In genomic region chr11:208177-208916, GRCh38 we compare ENCODE assay signal across 8 cellular contexts. TPM values are rescaled to one million over a fixed set of nuclear protein-coding genes. Genes with fewer than 3 reads are reported as not detected.
DNase-seq lines count a peak whose midpoint lies in the region; ATAC-seq, FAIRE-seq and TF ChIP-seq lines count a peak whose summit lies in the region.

No MANE protein-coding gene starts in this region.

- peak overlapping the region; percentile 97 to 98 for H3K9ac ChIP-seq in K562 (ENCODE audit: insufficient read depth in 1 of 2, low read depth in 2 of 2, low read length in 2 of 2)

- H3K9me3 ChIP-seq in K562 (replicated peaks; ENCODE audit: control insufficient read depth, insufficient read depth, low read depth, low read length) (no peaks in the 10 kb centered on the region), iPS DF 6.9 (ENCODE audit: control insufficient read depth, insufficient read depth, low read length) (no peaks in the 10 kb centered on the region), sigmoid colon (no peaks in the 10 kb centered on the region)

- H2AFZ ChIP-seq in K562 (ENCODE audit: low read depth, low read length) = 0 out of 2 replicates have a peak overlapping the region, but pooled peaks have one; percentile 23

- peaks cover 45% of the 10 kb centered on the region for H3K36me3 ChIP-seq in H7 (replicated peaks; ENCODE audit: control insufficient read depth, insufficient read depth, low read length)
- peaks cover 77% of the 10 kb centered on the region for H3K36me3 ChIP-seq in K562 (ENCODE audit: control insufficient read depth, insufficient read depth, low read length)
- H3K36me3 ChIP-seq in iPS DF 6.9 (ENCODE audit: control insufficient read depth, insufficient read depth, low read length) = peaks cover 23% of the 10 kb centered on the region; the same call in 1 of the 2 replicates
- H3K36me3 ChIP-seq in sigmoid colon = peaks cover 23 to 64% (median 35%) of the 10 kb centered on the region in 4 donors

- DNase-seq in DMS153 treated with DMSO at 0.1 percent for 48 hours (lab: John Stamatoyannopoulos, UW; ENCODE audit: unreplicated experiment) (peak; percentile 5), H7 (peak; percentile 96), NCI-H1694 (lab: John Stamatoyannopoulos, UW) (peak; percentile 9), UCSD-AML1 (lab: John Stamatoyannopoulos, UW; ENCODE audit: unreplicated experiment) (peak; percentile 86), K562 (ENCODE audit: extremely low read depth in 1 of 4, low spot score in 3 of 4) (peak; percentile 76 to 91 (median 85)), iPS DF 6.9 (ENCODE audit: low read depth, low spot score) (no peak), sigmoid colon (peak; percentile 90), cerebellar nuclear complex (lab: John Stamatoyannopoulos, UW) (no peak)

- in situ Hi-C loops in K562 (cut with MboI) = no loop called here

- intact Hi-C loops in K562 (cut with micrococcal nuclease) (no loop called here), sigmoid colon (cut with DNase I) (loop anchor here (2.0 to 5.0 kb wide), 5 partner anchors 99 to 299 kb away; partner anchors contain the start of genes IFITM2 and RNH1)

- CTCF ChIA-PET in K562 (lab: Yijun Ruan, JAX; ENCODE audit: low intra/inter-chr PET ratio) = no interaction called here

- H3K27ac ChIP-seq in K562 (ENCODE audit: extremely low read depth, low read depth, low read length) (peak overlapping the region; percentile 93), iPS DF 6.9 (ENCODE audit: low read length) (no peak overlapping the region), sigmoid colon (peak overlapping the region; percentile 96 to 100 (median 98))

- TF ChIP-seq POLR2A in K562 (conservative IDR thresholded peaks at IDR 0.05) (peak; percentile 76), sigmoid colon (IDR thresholded peaks at IDR 0.05) (peak; percentile 79 to 81)

- no TSS peak for BruUV-seq in K562 (replicated peaks; lab: Mats Ljungman, UMichigan)

- peak; percentile 86 for ATAC-seq in K562

- peaks cover 72% of the 10 kb centered on the region for H3K79me2 ChIP-seq in K562 (ENCODE audit: control insufficient read depth, insufficient read depth, low read length)

- WGBS in K562 (ENCODE audit: insufficient coverage, low coverage, missing lambda C conversion rate) = under 1% methylated on average over 41 of the region's 57 CpGs
- WGBS in iPS DF 6.9 (ENCODE audit: insufficient coverage, insufficient read length) = no CpG with 5 or more reads among the region's 57 CpGs
- 0 to 1% methylated on average over 57 of the region's 57 CpGs for WGBS in sigmoid colon, 2 donors

- TF ChIP-seq EP300 in K562 (IDR thresholded peaks at IDR 0.05; ENCODE audit: low read length) = no peak; the same call in 1 of the 2 replicates
- TF ChIP-seq EP300 in sigmoid colon (IDR thresholded peaks at IDR 0.05) = no peak

- peaks cover 10% of the 10 kb centered on the region for H3K9me1 ChIP-seq in K562 (ENCODE audit: control insufficient read depth, insufficient read depth, low read length)

- peaks cover 38% of the 10 kb centered on the region for H4K20me1 ChIP-seq in K562 (replicated peaks; ENCODE audit: control insufficient read depth, insufficient read depth, low read length)

- H3K4me1 ChIP-seq in K562 (replicated peaks in 1 of 2; ENCODE audit: control insufficient read depth in 2 of 2, insufficient read depth in 2 of 2, low read length in 2 of 2) (peaks cover 27 to 58% of the 10 kb centered on the region in 2 experiments; a peak in 4 of 5 replicates), iPS DF 6.9 (ENCODE audit: control insufficient read depth, insufficient read depth, low read length) (peaks cover 3% of the 10 kb centered on the region; the same call in 1 of the 2 replicates), sigmoid colon (peaks cover 0 to 58% (median 47%) of the 10 kb centered on the region in 4 donors)

- POLR2A ChIA-PET in K562 (lab: Yijun Ruan, JAX) = interaction anchor here (0.8 to 3.1 kb wide), 5 partner anchors 9 to 397 kb away, joined by 3 to 63 read pairs (median 3); no protein-coding TSS in a partner anchor

- TF ChIP-seq RAD21 in K562 (CRISPR knock-in tag; conservative IDR thresholded peaks at IDR 0.05 in 1 of 2, IDR thresholded peaks at IDR 0.05 in 1 of 2) = no peak

- no peaks in the 10 kb centered on the region for H3K27me3 ChIP-seq in H7 (ENCODE audit: control insufficient read depth, insufficient read depth, low read length)
- H3K27me3 ChIP-seq in K562 (ENCODE audit: control insufficient read depth in 2 of 2, insufficient read depth in 2 of 2, low read length in 2 of 2) = no peaks in the 10 kb centered on the region; a peak in 1 of 5 replicates
- no peaks in the 10 kb centered on the region for H3K27me3 ChIP-seq in iPS DF 6.9 (ENCODE audit: control insufficient read depth, insufficient read depth, low read length)
- H3K27me3 ChIP-seq in sigmoid colon = no peaks in the 10 kb centered on the region

- H3K4me2 ChIP-seq in K562 (ENCODE audit: insufficient read depth, low read length) = peak overlapping the region; percentile 92

- peak; percentile 46 for FAIRE-seq in K562 (lab: Jason Lieb, UNC)

- TF ChIP-seq CTCF in K562 (IDR thresholded peaks at IDR 0.05 in 2 of 3, conservative IDR thresholded peaks at IDR 0.05 in 1 of 3; ENCODE audit: insufficient read depth in 2 of 3, low read depth in 1 of 3, low read length in 3 of 3) (0 out of 6 replicates have a peak, but pooled peaks of 1 of the 3 experiments have one; percentile 13), sigmoid colon (IDR thresholded peaks at IDR 0.05) (no peak)

- H3K4me3 ChIP-seq in H7 (ENCODE audit: insufficient read depth, low read depth, low read length) (peak overlapping the region; percentile 66), K562 (peak overlapping the region; percentile 96), iPS DF 6.9 (ENCODE audit: low read length) (peak overlapping the region; percentile 91; the same call in 1 of the 2 replicates), sigmoid colon (peak overlapping the region; percentile 85 to 98 (median 90))

RNA-seq across cellular contexts. Expression of gene RIC8A, which starts 0.8 kb away (rescaled TPM):
- total RNA-seq in H7 (2014; rRNA removed; shearing (Covaris generic)) = 103 and 125 TPM in 2 replicates
- 113 and 349 TPM in 2 replicates for total RNA-seq in K562 (2011; cell fraction: chromatin; rRNA removed; ENCODE audit: low replicate concordance)
- total RNA-seq in K562 (2011; cell fraction: nucleolus; rRNA removed) = 221 and 252 TPM in 2 replicates
- 129 and 148 TPM in 2 replicates for total RNA-seq in K562 (2011; cell fraction: nucleoplasm; rRNA removed)
- 92.6 and 135 TPM in 2 replicates for total RNA-seq in K562 (2014; rRNA removed)
- 43.5 and 50.6 TPM in 2 replicates for total RNA-seq in K562 (2014; rRNA removed; fragmentation: Illumina TruSeq; extraction: Trizol)
- 85.8 and 86.3 TPM in 2 replicates for total RNA-seq in K562 (2015; rRNA removed; fragmentation: Illumina TruSeq; extraction: Trizol)
- total RNA-seq in K562 (2021) = 103 and 108 TPM in 2 replicates
- 72.1 and 81.8 TPM in 2 replicates for polyA plus RNA-seq in K562 (2011; rRNA removed)
- polyA plus RNA-seq in K562 (2011; cell fraction: cytosol; rRNA removed) = 86.8 and 148 TPM in 2 replicates
- 298 and 428 TPM in 2 replicates for polyA plus RNA-seq in K562 (2011; cell fraction: nucleus; rRNA removed)
- 79.6 and 101 TPM in 2 replicates for polyA plus RNA-seq in K562 (2012)
- polyA plus RNA-seq in K562 (2014; fragmentation: Illumina TruSeq; extraction: Trizol) = 88.1 and 93.2 TPM in 2 replicates
- 10 to 100 TPM; 10.7 to 13.6 TPM for polyA plus RNA-seq in K562 (2014; fragmentation: Nextera tagmentation; extraction: Ambion mirVana)
- 69.6 and 109 TPM in 2 replicates for polyA plus RNA-seq in K562 (2014; rRNA removed)
- 54.7 and 72.9 TPM in 2 replicates for polyA minus RNA-seq in K562 (2011; rRNA and poly(A)+ RNA removed)
- 45.9 and 91.2 TPM in 2 replicates for polyA minus RNA-seq in K562 (2011; cell fraction: cytosol; rRNA and poly(A)+ RNA removed)
- 83.9 and 102 TPM in 2 replicates for polyA minus RNA-seq in K562 (2011; cell fraction: nucleus; rRNA and poly(A)+ RNA removed)
- 100 to 1,000 TPM in 1 of 4 donors, 10 to 100 TPM in 3; 73.7 to 103 (median 86.8) TPM for total RNA-seq in sigmoid colon
- 10 to 100 TPM; 39.6 to 69.1 (median 47.9) TPM for polyA plus RNA-seq in sigmoid colon

RNA-seq across cellular contexts. Expression of gene BET1L, which starts 1.1 kb away (rescaled TPM):
- total RNA-seq in H7 (2014; rRNA removed; shearing (Covaris generic)) = 21.5 and 23.7 TPM in 2 replicates
- total RNA-seq in K562 (2011; cell fraction: chromatin; rRNA removed; ENCODE audit: low replicate concordance) = 168 and 375 TPM in 2 replicates
- 219 and 250 TPM in 2 replicates for total RNA-seq in K562 (2011; cell fraction: nucleolus; rRNA removed)
- 182 and 198 TPM in 2 replicates for total RNA-seq in K562 (2011; cell fraction: nucleoplasm; rRNA removed)
- total RNA-seq in K562 (2014; rRNA removed) (18.3 and 26.8 TPM in 2 replicates), K562 (2014; rRNA removed; fragmentation: Illumina TruSeq; extraction: Trizol) (12.6 and 18.8 TPM in 2 replicates), K562 (2015; rRNA removed; fragmentation: Illumina TruSeq; extraction: Trizol) (19.9 and 21.3 TPM in 2 replicates), K562 (2021) (55.9 and 59.7 TPM in 2 replicates), sigmoid colon (10 to 100 TPM; 22.8 to 29.6 (median 23.8) TPM)
- polyA plus RNA-seq in K562 (2011; rRNA removed) (69.1 and 111 TPM in 2 replicates), K562 (2014; fragmentation: Illumina TruSeq; extraction: Trizol) (65.3 and 66.3 TPM in 2 replicates), K562 (2014; fragmentation: Nextera tagmentation; extraction: Ambion mirVana) (10 to 100 TPM in 1 of 2 experiments, 1 to 10 TPM in 1; 9.9 to 12.1 TPM), K562 (2014; rRNA removed) (41.1 and 49.5 TPM in 2 replicates), sigmoid colon (10 to 100 TPM; 33.8 to 48.1 (median 39.0) TPM)
- 133 and 146 TPM in 2 replicates for polyA plus RNA-seq in K562 (2011; cell fraction: cytosol; rRNA removed)
- polyA plus RNA-seq in K562 (2011; cell fraction: nucleus; rRNA removed) = 154 and 183 TPM in 2 replicates
- polyA plus RNA-seq in K562 (2012) = 42.7 and 71.4 TPM in 2 replicates
- 80.3 and 82.9 TPM in 2 replicates for polyA minus RNA-seq in K562 (2011; rRNA and poly(A)+ RNA removed)
- 38.7 and 41.0 TPM in 2 replicates for polyA minus RNA-seq in K562 (2011; cell fraction: cytosol; rRNA and poly(A)+ RNA removed)
- 94.4 and 132 TPM in 2 replicates for polyA minus RNA-seq in K562 (2011; cell fraction: nucleus; rRNA and poly(A)+ RNA removed)

RNA-seq across cellular contexts. Expression of gene SCGB1C1, which starts 15.5 kb away (rescaled TPM):
- not detected in 2 replicates for total RNA-seq in H7 (2014; rRNA removed; shearing (Covaris generic))
- not detected in 2 replicates for total RNA-seq in K562 (2011; cell fraction: chromatin; rRNA removed; ENCODE audit: low replicate concordance)
- total RNA-seq in K562 (2011; cell fraction: nucleolus; rRNA removed) = not detected in 2 replicates
- total RNA-seq in K562 (2011; cell fraction: nucleoplasm; rRNA removed) = not detected in 2 replicates
- not detected in 2 replicates for total RNA-seq in K562 (2014; rRNA removed)
- not detected in 2 replicates for total RNA-seq in K562 (2014; rRNA removed; fragmentation: Illumina TruSeq; extraction: Trizol)
- total RNA-seq in K562 (2015; rRNA removed; fragmentation: Illumina TruSeq; extraction: Trizol) = not detected in 2 replicates
- not detected in 2 replicates for total RNA-seq in K562 (2021)
- polyA plus RNA-seq in K562 (2011; rRNA removed) = not detected in 2 replicates
- polyA plus RNA-seq in K562 (2011; cell fraction: cytosol; rRNA removed) = not detected in 2 replicates
- polyA plus RNA-seq in K562 (2011; cell fraction: nucleus; rRNA removed) = not detected in 2 replicates
- not detected in 2 replicates for polyA plus RNA-seq in K562 (2012)
- not detected in 2 replicates for polyA plus RNA-seq in K562 (2014; fragmentation: Illumina TruSeq; extraction: Trizol)
- not detected for polyA plus RNA-seq in K562 (2014; fragmentation: Nextera tagmentation; extraction: Ambion mirVana)
- not detected in 2 replicates for polyA plus RNA-seq in K562 (2014; rRNA removed)
- polyA minus RNA-seq in K562 (2011; rRNA and poly(A)+ RNA removed) = not detected in 2 replicates
- not detected in 2 replicates for polyA minus RNA-seq in K562 (2011; cell fraction: cytosol; rRNA and poly(A)+ RNA removed)
- polyA minus RNA-seq in K562 (2011; cell fraction: nucleus; rRNA and poly(A)+ RNA removed) = not detected in 2 replicates
- not detected for total RNA-seq in sigmoid colon
- not detected for polyA plus RNA-seq in sigmoid colon

RNA-seq across cellular contexts. Expression of gene SIRT3, which starts 27.8 kb away (rescaled TPM):
- 10.7 and 12.3 TPM in 2 replicates for total RNA-seq in H7 (2014; rRNA removed; shearing (Covaris generic))
- 63.3 and 67.6 TPM in 2 replicates for total RNA-seq in K562 (2011; cell fraction: chromatin; rRNA removed; ENCODE audit: low replicate concordance)
- 36.5 and 39.2 TPM in 2 replicates for total RNA-seq in K562 (2011; cell fraction: nucleolus; rRNA removed)
- total RNA-seq in K562 (2011; cell fraction: nucleoplasm; rRNA removed) = 42.6 and 50.4 TPM in 2 replicates
- 13.3 and 14.5 TPM in 2 replicates for total RNA-seq in K562 (2014; rRNA removed)
- 8.6 and 8.7 TPM in 2 replicates for total RNA-seq in K562 (2014; rRNA removed; fragmentation: Illumina TruSeq; extraction: Trizol)
- 8.2 and 10.0 TPM in 2 replicates for total RNA-seq in K562 (2015; rRNA removed; fragmentation: Illumina TruSeq; extraction: Trizol)
- 14.9 and 15.2 TPM in 2 replicates for total RNA-seq in K562 (2021)
- polyA plus RNA-seq in K562 (2011; rRNA removed) = 21.0 and 21.2 TPM in 2 replicates
- 28.7 and 34.0 TPM in 2 replicates for polyA plus RNA-seq in K562 (2011; cell fraction: cytosol; rRNA removed)
- polyA plus RNA-seq in K562 (2011; cell fraction: nucleus; rRNA removed) = 35.7 and 37.1 TPM in 2 replicates
- 19.8 and 24.0 TPM in 2 replicates for polyA plus RNA-seq in K562 (2012)
- 18.4 and 20.5 TPM in 2 replicates for polyA plus RNA-seq in K562 (2014; fragmentation: Illumina TruSeq; extraction: Trizol)
- 1 to 10 TPM; 1.9 to 2.9 TPM for polyA plus RNA-seq in K562 (2014; fragmentation: Nextera tagmentation; extraction: Ambion mirVana)
- 23.8 and 27.5 TPM in 2 replicates for polyA plus RNA-seq in K562 (2014; rRNA removed)
- 15.4 and 17.4 TPM in 2 replicates for polyA minus RNA-seq in K562 (2011; rRNA and poly(A)+ RNA removed)
- polyA minus RNA-seq in K562 (2011; cell fraction: cytosol; rRNA and poly(A)+ RNA removed) = 5.5 and 16.2 TPM in 2 replicates
- 10.7 and 13.6 TPM in 2 replicates for polyA minus RNA-seq in K562 (2011; cell fraction: nucleus; rRNA and poly(A)+ RNA removed)
- 10 to 100 TPM in 3 of 4 donors, 1 to 10 TPM in 1; 6.4 to 12.5 (median 11.5) TPM for total RNA-seq in sigmoid colon
- polyA plus RNA-seq in sigmoid colon = 10 to 100 TPM in 2 of 3 donors, 1 to 10 TPM in 1; 9.6 to 21.0 (median 12.5) TPM

RNA-seq across cellular contexts. Expression of gene PSMD13, which starts 28.4 kb away (rescaled TPM):
- total RNA-seq in H7 (2014; rRNA removed; shearing (Covaris generic)) = 186 and 234 TPM in 2 replicates
- 209 and 273 TPM in 2 replicates for total RNA-seq in K562 (2011; cell fraction: chromatin; rRNA removed; ENCODE audit: low replicate concordance)
- total RNA-seq in K562 (2011; cell fraction: nucleolus; rRNA removed) = 153 and 159 TPM in 2 replicates
- 172 and 176 TPM in 2 replicates for total RNA-seq in K562 (2011; cell fraction: nucleoplasm; rRNA removed)
- total RNA-seq in K562 (2014; rRNA removed) = 279 and 309 TPM in 2 replicates
- total RNA-seq in K562 (2014; rRNA removed; fragmentation: Illumina TruSeq; extraction: Trizol) = 199 and 209 TPM in 2 replicates
- 176 and 185 TPM in 2 replicates for total RNA-seq in K562 (2015; rRNA removed; fragmentation: Illumina TruSeq; extraction: Trizol)
- total RNA-seq in K562 (2021) = 236 and 254 TPM in 2 replicates
- 225 and 267 TPM in 2 replicates for polyA plus RNA-seq in K562 (2011; rRNA removed)
- 208 and 225 TPM in 2 replicates for polyA plus RNA-seq in K562 (2011; cell fraction: cytosol; rRNA removed)
- 238 and 252 TPM in 2 replicates for polyA plus RNA-seq in K562 (2011; cell fraction: nucleus; rRNA removed)
- polyA plus RNA-seq in K562 (2012) = 146 and 216 TPM in 2 replicates
- polyA plus RNA-seq in K562 (2014; fragmentation: Illumina TruSeq; extraction: Trizol) = 225 and 237 TPM in 2 replicates
- polyA plus RNA-seq in K562 (2014; fragmentation: Nextera tagmentation; extraction: Ambion mirVana) = 100 to 1,000 TPM; 370 to 383 TPM
- 292 and 304 TPM in 2 replicates for polyA plus RNA-seq in K562 (2014; rRNA removed)
- polyA minus RNA-seq in K562 (2011; rRNA and poly(A)+ RNA removed) = 144 and 174 TPM in 2 replicates
- 61.1 and 89.0 TPM in 2 replicates for polyA minus RNA-seq in K562 (2011; cell fraction: cytosol; rRNA and poly(A)+ RNA removed)
- 54.5 and 75.3 TPM in 2 replicates for polyA minus RNA-seq in K562 (2011; cell fraction: nucleus; rRNA and poly(A)+ RNA removed)
- 100 to 1,000 TPM in 2 of 4 donors, 10 to 100 TPM in 2; 86.2 to 118 (median 99.3) TPM for total RNA-seq in sigmoid colon
- 100 to 1,000 TPM; 111 to 180 (median 138) TPM for polyA plus RNA-seq in sigmoid colon

Comparison
In these comparisons a context has a peak if more than half of its experiments do, and no peak if none do; other contexts are left out.
1. DNase-seq: peak in DMS153 treated with DMSO at 0.1 percent for 48 hours (single experiment), H7 (single experiment), NCI-H1694 (single experiment), UCSD-AML1 (single experiment), K562 (4 of 4) and sigmoid colon (single experiment); none in iPS DF 6.9 (single experiment) and cerebellar nuclear complex (0 of 2).
2. Peak in every context shown above with its lines, with median percentiles within 50 percentile points of each other: H3K4me3 ChIP-seq.